ENCODE assay signal across 8 cellular contexts in genomic region chr6:160520043-160520904, GRCh38.
DNase-seq lines count a peak whose midpoint lies in the region; ATAC-seq and TF ChIP-seq lines count a peak whose summit lies in the region.

No MANE protein-coding gene starts in this region.

- CTCF ChIA-PET in CD4-positive, alpha-beta T cell (lab: Charles Lee): interaction anchor here (0.7 to 3.7 kb wide), 9 partner anchors 9 to 58 kb away, joined by 3 to 29 read pairs (median 4); no protein-coding TSS in a partner anchor
- CTCF ChIA-PET in Panc1 (lab: Charles Lee): interaction anchor here (0.7 to 1.7 kb wide), 3 partner anchors 14 to 144 kb away, joined by 3 to 6 read pairs (median 5); partner anchors contain the start of gene LPA

- H3K4me3 ChIP-seq in Panc1 (ENCODE audit: low read depth in 2 of 2, low read length in 2 of 2) (peak overlapping the region; percentile 40 to 69), fibroblast of pulmonary artery (replicated peaks; ENCODE audit: low read depth, low read length) (peak overlapping the region; percentile 68)

- no peaks in the 10 kb centered on the region for H3K4me1 ChIP-seq in Panc1 (ENCODE audit: control insufficient read depth, insufficient read depth, low read length)

- peak overlapping the region; percentile 98 for H3K4me3 Mint-ChIP-seq in CD4-positive, alpha-beta T cell
- H3K4me3 Mint-ChIP-seq in activated T-helper 17 cell treated with anti-CD3 and anti-CD28 coated beads, Interleukin-2, amount 50 U/mL, for 72 hours: peak overlapping the region; percentile 87
- H3K4me3 Mint-ChIP-seq in natural killer cell: peak overlapping the region; percentile 98

- peak overlapping the region; percentile 85 for H3K27ac Mint-ChIP-seq in CD4-positive, alpha-beta T cell
- peak overlapping the region; percentile 80 for H3K27ac Mint-ChIP-seq in activated T-helper 17 cell treated with anti-CD3 and anti-CD28 coated beads, Interleukin-2, amount 50 U/mL, for 72 hours
- H3K27ac Mint-ChIP-seq in natural killer cell: peak overlapping the region; percentile 90 to 94

- TF ChIP-seq CTCF in CD4-positive, alpha-beta T cell (IDR thresholded peaks at IDR 0.05): peak; percentile 62
- TF ChIP-seq CTCF in Panc1 (IDR thresholded peaks at IDR 0.05) (peak; percentile 42), fibroblast of pulmonary artery (IDR thresholded peaks at IDR 0.05; ENCODE audit: low read length, missing control alignments) (peak; percentile 0), natural killer cell (IDR thresholded peaks at IDR 0.05) (peak; percentile 92)

- H3K9me3 Mint-ChIP-seq in CD4-positive, alpha-beta T cell: no peaks in the 10 kb centered on the region
- H3K9me3 Mint-ChIP-seq in activated T-helper 17 cell treated with anti-CD3 and anti-CD28 coated beads, Interleukin-2, amount 50 U/mL, for 72 hours: no peaks in the 10 kb centered on the region
- H3K9me3 Mint-ChIP-seq in natural killer cell: no peaks in the 10 kb centered on the region

- no peaks in the 10 kb centered on the region for H3K27me3 ChIP-seq in CD4-positive, alpha-beta T cell (ENCODE audit: control insufficient read depth, insufficient read depth, low read length)
- H3K27me3 ChIP-seq in Panc1 (ENCODE audit: control insufficient read depth, insufficient read depth, low read length): peaks cover 6% of the 10 kb centered on the region; the same call in 1 of the 2 replicates

- no peaks in the 10 kb centered on the region for H3K9me3 ChIP-seq in CD4-positive, alpha-beta T cell (ENCODE audit: control insufficient read depth, low read length)
- H3K9me3 ChIP-seq in Panc1 (ENCODE audit: control insufficient read depth, insufficient read depth, low read depth, low read length): no peaks in the 10 kb centered on the region

- peak; percentile 79 for ATAC-seq in CD4-positive, alpha-beta T cell (ENCODE audit: poor library complexity)
- ATAC-seq in GM19395 (IDR thresholded peaks at IDR 0.05; ENCODE audit: unreplicated experiment) (peak; percentile 82), HG03460 (IDR thresholded peaks at IDR 0.05; ENCODE audit: unreplicated experiment) (peak; percentile 71), Panc1 (peak; percentile 89), natural killer cell (peak; percentile 83 to 89 (median 85))
- peak; percentile 76 for ATAC-seq in activated T-helper 17 cell treated with anti-CD3 and anti-CD28 coated beads, Interleukin-2, amount 50 U/mL, for 72 hours (replicated peaks)

- H3K27me3 Mint-ChIP-seq in CD4-positive, alpha-beta T cell: no peaks in the 10 kb centered on the region
- no peaks in the 10 kb centered on the region for H3K27me3 Mint-ChIP-seq in activated T-helper 17 cell treated with anti-CD3 and anti-CD28 coated beads, Interleukin-2, amount 50 U/mL, for 72 hours
- no peaks in the 10 kb centered on the region for H3K27me3 Mint-ChIP-seq in natural killer cell (ENCODE audit: low read depth in 2 of 2)

- in situ Hi-C loops in Panc1 (cut with HindIII; ENCODE audit: low pct_unique_long_range_greater_than_20kb, low sequenced_read_pairs): no loop called here

- no TSS peak for BruUV-seq in Panc1 (replicated peaks; lab: Mats Ljungman, UMichigan)

- POLR2A ChIA-PET in CD4-positive, alpha-beta T cell (lab: Charles Lee): interaction anchor here (0.8 to 1.8 kb wide), 4 partner anchors 9 to 793 kb away, joined by 3 to 8 read pairs (median 4); partner anchors contain the start of gene WTAP
- POLR2A ChIA-PET in Panc1 (lab: Charles Lee): no interaction called here

- no peaks in the 10 kb centered on the region for H3K36me3 Mint-ChIP-seq in CD4-positive, alpha-beta T cell (ENCODE audit: low read depth)
- H3K36me3 Mint-ChIP-seq in activated T-helper 17 cell treated with anti-CD3 and anti-CD28 coated beads, Interleukin-2, amount 50 U/mL, for 72 hours (ENCODE audit: low read depth): no peaks in the 10 kb centered on the region
- H3K36me3 Mint-ChIP-seq in natural killer cell: no peaks in the 10 kb centered on the region

- H3K27ac ChIP-seq in CD4-positive, alpha-beta T cell (ENCODE audit: low read depth, low read length): peak overlapping the region; percentile 39
- no peak overlapping the region for H3K27ac ChIP-seq in Panc1 (ENCODE audit: low read length)

- DNase-seq in CD4-positive, alpha-beta T cell: peak; percentile 32 to 79 (median 66)
- DNase-seq in Panc1 (ENCODE audit: low read depth, low spot score) (peak; percentile 53), fibroblast of pulmonary artery (ENCODE audit: low read depth) (peak; percentile 58), natural killer cell (peak; percentile 78)
- peak; percentile 43 to 80 (median 68) for DNase-seq in stimulated activated naive CD4-positive, alpha-beta T cell (lab: John Stamatoyannopoulos, UW)

- no peaks in the 10 kb centered on the region for H3K36me3 ChIP-seq in Panc1 (ENCODE audit: control insufficient read depth, insufficient read depth, low read length)

- intact Hi-C loops in CD4-positive, alpha-beta T cell (cut with DNase I, micrococcal nuclease): loop anchor here (1.0 to 10.0 kb wide), 7 partner anchors 14 to 852 kb away; partner anchors contain the start of genes IGF2R (in 1 of the 2), MAP3K4 (in 1 of the 2) and SOD2 (in 1 of the 2)
- intact Hi-C loops in Panc1 (cut with micrococcal nuclease; ENCODE audit: unreplicated experiment): loop anchor here (1.0 kb wide), 1 partner anchor 148 kb away; no protein-coding TSS in a partner anchor
- intact Hi-C loops in natural killer cell (cut with micrococcal nuclease): loop anchor here (1.0 kb wide), 1 partner anchor 14 kb away; no protein-coding TSS in a partner anchor

- H3K4me1 Mint-ChIP-seq in CD4-positive, alpha-beta T cell (ENCODE audit: low read depth): peaks cover 34% of the 10 kb centered on the region
- H3K4me1 Mint-ChIP-seq in activated T-helper 17 cell treated with anti-CD3 and anti-CD28 coated beads, Interleukin-2, amount 50 U/mL, for 72 hours: peaks cover 11% of the 10 kb centered on the region
- H3K4me1 Mint-ChIP-seq in natural killer cell: peaks cover 42 to 52% of the 10 kb centered on the region in 2 donors

Comparison
In these comparisons a context has a peak if more than half of its experiments do, and no peak if none do; other contexts are left out.
1. CTCF ChIP-seq: peak in every context shown above with its lines; median percentile 92 in natural killer cell; 62 in CD4-positive, alpha-beta T cell; 42 in Panc1; 0 in fibroblast of pulmonary artery.